In genomic region chr6:111679126-111679525, GRCh38 we compare ENCODE assay signal across 21 cellular contexts.
DNase-seq lines count a peak whose midpoint lies in the region; ATAC-seq, FAIRE-seq and TF ChIP-seq lines count a peak whose summit lies in the region.
"Had no signal": no experiment of that assay in that cellular context is flagged by ENCODE, and none has a peak within 500 bp of the region (broad histone marks: within the 10 kb centered on the region; RNA-seq: fewer than 3 reads in every experiment).

No MANE protein-coding gene starts in this region.

- no peak overlapping the region for H2AFZ ChIP-seq in HepG2 (ENCODE audit: low read length)
- H2AFZ ChIP-seq: GM23248 had no signal

- no peak for DNase-seq in activated naive CD4-positive, alpha-beta T cell treated with anti-CD3 and anti-CD28 coated beads for 36 hours
- no peak for DNase-seq in activated naive CD4-positive, alpha-beta T cell treated with anti-CD3 and anti-CD28 coated beads, Interleukin-2, amount 10 ng/mL, durations not matched to agents 7 days and 5 days
- no peak for DNase-seq in activated naive CD8-positive, alpha-beta T cell treated with anti-CD3 and anti-CD28 coated beads, Interleukin-2, amount 10 ng/mL, durations not matched to agents 7 days and 5 days
- DNase-seq in HepG2 (ENCODE audit: low spot score) = no peak
- DNase-seq in stimulated activated effector memory CD8-positive, alpha-beta T cell treated with anti-CD3 and anti-CD28 coated beads, Interleukin-12 subunit alpha, Interleukin-12 subunit beta, amount 100 ng/mL, for 72 hours (ENCODE audit: low spot score in 2 of 2) = no peak
- no peak for DNase-seq in iPS-NIHi11 (ENCODE audit: low spot score)
- DNase-seq: activated gamma-delta T cell; C1 segment of cervical spinal cord; colonic mucosa; GM23248; heart left ventricle; IMR-90; NCI-H2081 treated with DMSO at 0.1 percent for 48 hours; NCI-H510A treated with DMSO at 0.1 percent for 48 hours; stimulated activated CD4-positive, alpha-beta T cell treated with anti-CD3 and anti-CD28 coated beads, Interleukin-12 subunit alpha, Interleukin-12 subunit beta, amount 100 ng/mL, for 4 hours; substantia nigra had no signal

- H3K27ac Mint-ChIP-seq in activated naive CD4-positive, alpha-beta T cell treated with anti-CD3 and anti-CD28 coated beads for 36 hours = peak overlapping the region; percentile 43
- no peak overlapping the region for H3K27ac Mint-ChIP-seq in activated naive CD4-positive, alpha-beta T cell treated with anti-CD3 and anti-CD28 coated beads, Interleukin-2, amount 10 ng/mL, durations not matched to agents 7 days and 5 days
- peak overlapping the region; percentile 2 for H3K27ac Mint-ChIP-seq in activated naive CD8-positive, alpha-beta T cell treated with anti-CD3 and anti-CD28 coated beads, Interleukin-2, amount 10 ng/mL, durations not matched to agents 7 days and 5 days
- H3K27ac Mint-ChIP-seq in stimulated activated effector memory CD8-positive, alpha-beta T cell treated with anti-CD3 and anti-CD28 coated beads, Interleukin-12 subunit alpha, Interleukin-12 subunit beta, amount 100 ng/mL, for 72 hours = peak overlapping the region; percentile 78

- no peak for FAIRE-seq in HepG2 (lab: Jason Lieb, UNC)

- TF ChIP-seq EP300 in HepG2 (IDR thresholded peaks at IDR 0.05; ENCODE audit: low read depth in 2 of 2, low read length in 2 of 2) (no peak), HepG2 (CRISPR knock-in tag; IDR thresholded peaks at IDR 0.05; ENCODE audit: borderline replicate concordance) (no peak)

- no peaks in the 10 kb centered on the region; a peak in 2 of 5 replicates for H3K36me3 ChIP-seq in HepG2 (replicated peaks in 1 of 2; ENCODE audit: control insufficient read depth in 1 of 2, insufficient read depth in 2 of 2, low read length in 2 of 2)
- H3K36me3 ChIP-seq: colonic mucosa had no signal

- no TSS peak for BruUV-seq in HepG2 (replicated peaks; lab: Mats Ljungman, UMichigan)

- H3K4me1 Mint-ChIP-seq in activated naive CD4-positive, alpha-beta T cell treated with anti-CD3 and anti-CD28 coated beads for 36 hours (ENCODE audit: low read depth) = peaks cover 61% of the 10 kb centered on the region
- H3K4me1 Mint-ChIP-seq in activated naive CD4-positive, alpha-beta T cell treated with anti-CD3 and anti-CD28 coated beads, Interleukin-2, amount 10 ng/mL, durations not matched to agents 7 days and 5 days = peaks cover 35% of the 10 kb centered on the region
- peaks cover 13% of the 10 kb centered on the region for H3K4me1 Mint-ChIP-seq in activated naive CD8-positive, alpha-beta T cell treated with anti-CD3 and anti-CD28 coated beads, Interleukin-2, amount 10 ng/mL, durations not matched to agents 7 days and 5 days
- peaks cover 48% of the 10 kb centered on the region for H3K4me1 Mint-ChIP-seq in stimulated activated effector memory CD8-positive, alpha-beta T cell treated with anti-CD3 and anti-CD28 coated beads, Interleukin-12 subunit alpha, Interleukin-12 subunit beta, amount 100 ng/mL, for 72 hours

- H3K9me3 ChIP-seq in HepG2 (ENCODE audit: low read length) = no peaks in the 10 kb centered on the region
- H3K9me3 ChIP-seq: colonic mucosa, heart left ventricle had no signal

- no peak overlapping the region for H3K4me3 Mint-ChIP-seq in activated naive CD4-positive, alpha-beta T cell treated with anti-CD3 and anti-CD28 coated beads for 36 hours
- no peak overlapping the region for H3K4me3 Mint-ChIP-seq in activated naive CD4-positive, alpha-beta T cell treated with anti-CD3 and anti-CD28 coated beads, Interleukin-2, amount 10 ng/mL, durations not matched to agents 7 days and 5 days
- no peak overlapping the region for H3K4me3 Mint-ChIP-seq in activated naive CD8-positive, alpha-beta T cell treated with anti-CD3 and anti-CD28 coated beads, Interleukin-2, amount 10 ng/mL, durations not matched to agents 7 days and 5 days
- no peak overlapping the region for H3K4me3 Mint-ChIP-seq in stimulated activated effector memory CD8-positive, alpha-beta T cell treated with anti-CD3 and anti-CD28 coated beads, Interleukin-12 subunit alpha, Interleukin-12 subunit beta, amount 100 ng/mL, for 72 hours

- CTCF ChIA-PET in activated naive CD4-positive, alpha-beta T cell treated with anti-CD3 and anti-CD28 coated beads for 36 hours (lab: Charles Lee) = no interaction called here
- CTCF ChIA-PET in activated naive CD4-positive, alpha-beta T cell treated with anti-CD3 and anti-CD28 coated beads, Interleukin-2, amount 10 ng/mL, durations not matched to agents 7 days and 5 days (lab: Charles Lee) = no interaction called here
- CTCF ChIA-PET in HepG2 (lab: Yijun Ruan, JAX; ENCODE audit: low intra/inter-chr PET ratio, low total read pairs) = no interaction called here

- peak overlapping the region; percentile 8; the same call in 1 of the 2 replicates for H3K4me2 ChIP-seq in HepG2 (ENCODE audit: low read depth, low read length)

- no peak overlapping the region for H3K27ac ChIP-seq in HepG2 (ENCODE audit: extremely low read length, insufficient read depth, low read length)
- H3K27ac ChIP-seq: colonic mucosa, GM23248, heart left ventricle, HL-60, SK-N-MC had no signal

- no peak for TF ChIP-seq POLR2A in HepG2 (IDR thresholded peaks at IDR 0.05; ENCODE audit: insufficient read depth in 1 of 2, low read depth in 2 of 2, low read length in 2 of 2)

- H3K27me3 ChIP-seq in HepG2 (ENCODE audit: control insufficient read depth in 1 of 2, insufficient read depth in 2 of 2, low read length in 2 of 2) = no peaks in the 10 kb centered on the region
- H3K27me3 ChIP-seq: colonic mucosa, heart left ventricle had no signal

- WGBS in HepG2 (ENCODE audit: low lambda C conversion rate) = 44% methylated on average over 3 of the region's 3 CpGs

- no peak for ATAC-seq in activated naive CD8-positive, alpha-beta T cell treated with anti-CD3 and anti-CD28 coated beads, Interleukin-2, amount 10 ng/mL, durations not matched to agents 7 days and 5 days (ENCODE audit: low read depth)
- ATAC-seq in HepG2 (no peak), GM21515 (IDR thresholded peaks at IDR 0.05; ENCODE audit: unreplicated experiment) (no peak), HG02973 (IDR thresholded peaks at IDR 0.05; ENCODE audit: unreplicated experiment) (no peak)
- ATAC-seq in stimulated activated effector memory CD8-positive, alpha-beta T cell treated with anti-CD3 and anti-CD28 coated beads, Interleukin-12 subunit alpha, Interleukin-12 subunit beta, amount 100 ng/mL, for 72 hours = no peak
- ATAC-seq: activated CD4-positive, CD25-positive, alpha-beta regulatory T cell treated with anti-CD3 and anti-CD28 coated beads, Interleukin-2, amount 50 U/mL, for 24 hours had no signal

- POLR2A ChIA-PET in activated naive CD8-positive, alpha-beta T cell treated with anti-CD3 and anti-CD28 coated beads, Interleukin-2, amount 10 ng/mL, durations not matched to agents 7 days and 5 days (lab: Charles Lee) = no interaction called here
- POLR2A ChIA-PET in HepG2 (lab: Yijun Ruan, JAX) = no interaction called here

- H3K4me1 ChIP-seq in HepG2 (ENCODE audit: insufficient read depth, low read length) = peaks cover 63% of the 10 kb centered on the region

- intact Hi-C loops in activated naive CD4-positive, alpha-beta T cell treated with anti-CD3 and anti-CD28 coated beads for 36 hours (cut with micrococcal nuclease) = no loop called here
- intact Hi-C loops in HepG2 (cut with micrococcal nuclease; ENCODE audit: unreplicated experiment) = loop anchor here (5.0 kb wide), 1 partner anchor 67 kb away; no protein-coding TSS in a partner anchor

- H3K27me3 Mint-ChIP-seq in activated naive CD4-positive, alpha-beta T cell treated with anti-CD3 and anti-CD28 coated beads for 36 hours (ENCODE audit: low read depth) = no peaks in the 10 kb centered on the region
- no peaks in the 10 kb centered on the region for H3K27me3 Mint-ChIP-seq in activated naive CD4-positive, alpha-beta T cell treated with anti-CD3 and anti-CD28 coated beads, Interleukin-2, amount 10 ng/mL, durations not matched to agents 7 days and 5 days
- H3K27me3 Mint-ChIP-seq in activated naive CD8-positive, alpha-beta T cell treated with anti-CD3 and anti-CD28 coated beads, Interleukin-2, amount 10 ng/mL, durations not matched to agents 7 days and 5 days = no peaks in the 10 kb centered on the region

- peaks cover 42% of the 10 kb centered on the region for H3K36me3 Mint-ChIP-seq in activated naive CD4-positive, alpha-beta T cell treated with anti-CD3 and anti-CD28 coated beads for 36 hours (ENCODE audit: low read depth)
- peaks cover 49% of the 10 kb centered on the region for H3K36me3 Mint-ChIP-seq in activated naive CD4-positive, alpha-beta T cell treated with anti-CD3 and anti-CD28 coated beads, Interleukin-2, amount 10 ng/mL, durations not matched to agents 7 days and 5 days
- H3K36me3 Mint-ChIP-seq in activated naive CD8-positive, alpha-beta T cell treated with anti-CD3 and anti-CD28 coated beads, Interleukin-2, amount 10 ng/mL, durations not matched to agents 7 days and 5 days = peaks cover 22% of the 10 kb centered on the region
- H3K36me3 Mint-ChIP-seq in stimulated activated effector memory CD8-positive, alpha-beta T cell treated with anti-CD3 and anti-CD28 coated beads, Interleukin-12 subunit alpha, Interleukin-12 subunit beta, amount 100 ng/mL, for 72 hours = peaks cover 100% of the 10 kb centered on the region

- TF ChIP-seq CTCF in HepG2 (CRISPR knock-in tag; IDR thresholded peaks at IDR 0.05) = no peak

- no peaks in the 10 kb centered on the region for H4K20me1 ChIP-seq in HepG2 (ENCODE audit: insufficient read depth, low read length)

- in situ Hi-C loops in HepG2 (cut with HindIII; ENCODE audit: extremely low pct_ligation_motif_present, low pct_unique_long_range_greater_than_20kb) = no loop called here

- H3K79me2 ChIP-seq in HepG2 (ENCODE audit: insufficient read depth, low read length) = no peaks in the 10 kb centered on the region

- no peak overlapping the region for H3K4me3 ChIP-seq in HepG2 (replicated peaks in 1 of 3; ENCODE audit: insufficient read depth in 1 of 3, low read depth in 2 of 3, low read length in 3 of 3)
- H3K4me3 ChIP-seq: colonic mucosa, GM23248, heart left ventricle, SK-N-MC had no signal

- H3K9ac ChIP-seq in HepG2 (ENCODE audit: insufficient read depth, low read depth, low read length) = no peak overlapping the region
- H3K9ac ChIP-seq: GM23248 had no signal

- no peaks in the 10 kb centered on the region for H3K9me3 Mint-ChIP-seq in activated naive CD4-positive, alpha-beta T cell treated with anti-CD3 and anti-CD28 coated beads for 36 hours
- no peaks in the 10 kb centered on the region for H3K9me3 Mint-ChIP-seq in activated naive CD4-positive, alpha-beta T cell treated with anti-CD3 and anti-CD28 coated beads, Interleukin-2, amount 10 ng/mL, durations not matched to agents 7 days and 5 days
- no peaks in the 10 kb centered on the region for H3K9me3 Mint-ChIP-seq in activated naive CD8-positive, alpha-beta T cell treated with anti-CD3 and anti-CD28 coated beads, Interleukin-2, amount 10 ng/mL, durations not matched to agents 7 days and 5 days
- no peaks in the 10 kb centered on the region for H3K9me3 Mint-ChIP-seq in stimulated activated effector memory CD8-positive, alpha-beta T cell treated with anti-CD3 and anti-CD28 coated beads, Interleukin-12 subunit alpha, Interleukin-12 subunit beta, amount 100 ng/mL, for 72 hours

- no peak for TF ChIP-seq RAD21 in HepG2 (CRISPR knock-in tag; IDR thresholded peaks at IDR 0.05)

TF ChIP-seq in HepG2, 621 proteins besides CTCF, POLR2A, EP300 and RAD21 (continues in another document):
- TF ChIP-seq NR2C2 (CRISPR knock-in tag; IDR thresholded peaks at IDR 0.05; ENCODE audit: borderline replicate concordance) = no peak
- 0 out of 2 replicates have a peak, but pooled peaks have one; percentile 37 for TF ChIP-seq SETDB1 (CRISPR knock-in tag; IDR thresholded peaks at IDR 0.05; ENCODE audit: borderline replicate concordance)
